Comparison of ENCODE assay signal across 9 cellular contexts in genomic region chr15:98952381-98952803, GRCh38. TPM values are rescaled to one million over a fixed set of nuclear protein-coding genes. Genes with fewer than 3 reads are reported as not detected.
DNase-seq lines count a peak whose midpoint lies in the region; ATAC-seq and TF ChIP-seq lines count a peak whose summit lies in the region.
"Had no signal": no experiment of that assay in that cellular context is flagged by ENCODE, and none has a peak within 500 bp of the region (broad histone marks: within the 10 kb centered on the region; RNA-seq: fewer than 3 reads in every experiment).

No MANE protein-coding gene starts in this region.

- peak; percentile 90 for ATAC-seq in GM18511 (IDR thresholded peaks at IDR 0.05; ENCODE audit: unreplicated experiment)
- peak; percentile 96 for ATAC-seq in GM21576 (IDR thresholded peaks at IDR 0.05; ENCODE audit: unreplicated experiment)

- no peaks in the 10 kb centered on the region for H4K20me1 ChIP-seq in KMS-11 (ENCODE audit: insufficient read depth)

- H3K27ac ChIP-seq in KMS-11, result peak overlapping the region; percentile 66
- H3K27ac ChIP-seq in mucosa of rectum (ENCODE audit: low read depth in 2 of 2, low read length in 2 of 2), result peak overlapping the region; percentile 5 to 23
- H3K27ac ChIP-seq in A673 (ENCODE audit: low read depth, low read length, poor library complexity, severe bottlenecking), result no peak overlapping the region

- POLR2A ChIA-PET in A673 (lab: Charles Lee; ENCODE audit: low non-redundant PET), result no interaction called here

- H3K27me3 ChIP-seq in KMS-11 (ENCODE audit: insufficient read depth, low read depth) (no peaks in the 10 kb centered on the region), mucosa of rectum (ENCODE audit: control insufficient read depth in 2 of 2, insufficient read depth in 2 of 2, low read length in 2 of 2) (no peaks in the 10 kb centered on the region), A673 (replicated peaks; ENCODE audit: insufficient read depth, low read depth, low read length, poor library complexity) (no peaks in the 10 kb centered on the region), H7 (ENCODE audit: control insufficient read depth, insufficient read depth, low read length) (no peaks in the 10 kb centered on the region)

- no TSS peak for BruUV-seq in A673 (replicated peaks; lab: Mats Ljungman, UMichigan)

- peak overlapping the region; percentile 19; the same call in 1 of the 2 replicates for H3K9ac ChIP-seq in KMS-11
- H3K9ac ChIP-seq in mucosa of rectum (ENCODE audit: low read depth in 1 of 2, low read length in 2 of 2), result no peak overlapping the region

- H3K4me3 ChIP-seq in KMS-11 (IDR thresholded peaks at IDR 0.05; ENCODE audit: insufficient read depth, low read depth, low read length) (no peak overlapping the region), mucosa of rectum (ENCODE audit: low read length in 2 of 2) (no peak overlapping the region), A673 (ENCODE audit: low read depth, low read length, poor library complexity, severe bottlenecking) (no peak overlapping the region), H7 (ENCODE audit: insufficient read depth, low read depth, low read length) (no peak overlapping the region)

- CTCF ChIA-PET in A673 (lab: Charles Lee), result no interaction called here

- peak overlapping the region; percentile 67 for H3K4me2 ChIP-seq in KMS-11

- H3K9me3 ChIP-seq in mucosa of rectum (ENCODE audit: control insufficient read depth in 2 of 2, low read length in 2 of 2) (no peaks in the 10 kb centered on the region), A673 (ENCODE audit: low read depth, low read length, poor library complexity, severe bottlenecking) (no peaks in the 10 kb centered on the region)

- H2AFZ ChIP-seq in KMS-11 (ENCODE audit: low read depth), result no peak overlapping the region

- intact Hi-C loops in A673 (cut with micrococcal nuclease; ENCODE audit: unreplicated experiment), result no loop called here

- H3K36me3 ChIP-seq in KMS-11 (ENCODE audit: insufficient read depth), result no peaks in the 10 kb centered on the region
- peaks cover 22 to 42% of the 10 kb centered on the region in 2 donors for H3K36me3 ChIP-seq in mucosa of rectum (ENCODE audit: control insufficient read depth in 2 of 2, insufficient read depth in 2 of 2, low read length in 2 of 2)
- H3K36me3 ChIP-seq in A673 (ENCODE audit: insufficient read depth, low read length, poor library complexity, severe bottlenecking), result peaks cover 16% of the 10 kb centered on the region
- H3K36me3 ChIP-seq in H7 (replicated peaks; ENCODE audit: control insufficient read depth, insufficient read depth, low read length), result peaks cover 52% of the 10 kb centered on the region

- no peaks in the 10 kb centered on the region for H3K79me2 ChIP-seq in KMS-11 (ENCODE audit: insufficient read depth, low read depth)

- no peak for DNase-seq in A673 (ENCODE audit: low spot score)
- DNase-seq in DMS 273 treated with DMSO at 0.1 percent for 48 hours (lab: John Stamatoyannopoulos, UW), result no peak
- DNase-seq in H7, result no peak
- DNase-seq in activated gamma-delta T cell (lab: John Stamatoyannopoulos, UW), result no peak

- TF ChIP-seq CTCF in KMS-11 (conservative IDR thresholded peaks at IDR 0.05; ENCODE audit: low read depth, low read length) (no peak), A673 (conservative IDR thresholded peaks at IDR 0.05; ENCODE audit: low read depth, low read length) (no peak)

- H3K4me1 ChIP-seq in KMS-11 (ENCODE audit: low read depth, poor library complexity, severe bottlenecking), result peaks cover 33% of the 10 kb centered on the region
- H3K4me1 ChIP-seq in mucosa of rectum (ENCODE audit: control insufficient read depth in 2 of 2, insufficient read depth in 2 of 2, low read length in 2 of 2), result peaks cover 2 to 3% of the 10 kb centered on the region in 2 donors
- H3K4me1 ChIP-seq in A673 (ENCODE audit: insufficient read depth, low read length, poor library complexity, severe bottlenecking), result no peaks in the 10 kb centered on the region

RNA-seq across cellular contexts. Expression of gene PGPEP1L, which starts 55.2 kb away (rescaled TPM):
- not detected in 2 replicates for total RNA-seq in A673 (2021)
- total RNA-seq in H7 (2014; rRNA removed; shearing (Covaris generic)), result not detected in 2 replicates
- total RNA-seq: HT1080 had no signal
